Comparison of ENCODE assay signal across 15 cellular contexts in the genomic region with DNA sequence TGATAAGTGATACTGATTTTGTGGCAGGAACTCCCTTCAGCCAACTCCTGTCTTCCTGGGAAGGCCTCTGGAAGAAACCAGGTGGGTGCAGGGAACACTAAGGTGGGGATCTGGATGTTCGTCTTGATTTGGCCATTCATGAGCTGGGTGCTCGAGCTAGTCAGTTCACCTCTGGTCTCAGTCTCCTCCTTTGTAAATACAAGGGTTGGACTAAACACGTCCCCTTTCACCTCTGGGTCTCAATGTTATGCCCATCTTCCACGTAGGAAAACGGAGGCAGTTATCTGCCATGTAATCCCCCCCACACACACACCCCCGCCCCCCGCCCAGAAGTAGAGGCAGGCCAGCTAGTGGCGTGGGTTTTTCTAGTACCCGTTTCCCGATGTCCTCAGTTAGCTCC. TPM values are rescaled to one million over a fixed set of nuclear protein-coding genes. Genes with fewer than 3 reads are reported as not detected.
DNase-seq lines count a peak whose midpoint lies in the region; ATAC-seq and TF ChIP-seq lines count a peak whose summit lies in the region.
"Had no signal": no experiment of that assay in that cellular context is flagged by ENCODE, and none has a peak within 500 bp of the region (broad histone marks: within the 10 kb centered on the region; RNA-seq: fewer than 3 reads in every experiment).

No MANE protein-coding gene starts in this region.

- no peak for ATAC-seq in central memory CD8-positive, alpha-beta T cell (replicated peaks; ENCODE audit: extremely low read depth, poor library complexity, severe bottlenecking)
- ATAC-seq in SK-N-SH treated with all-trans-retinoic acid at 6 μM for 48 hours = no peak

- H3K27ac Mint-ChIP-seq in activated naive CD4-positive, alpha-beta T cell treated with anti-CD3 and anti-CD28 coated beads for 36 hours = peak overlapping the region; percentile 73
- no peak overlapping the region for H3K27ac Mint-ChIP-seq in central memory CD8-positive, alpha-beta T cell (ENCODE audit: low read depth)
- peak overlapping the region; percentile 83 for H3K27ac Mint-ChIP-seq in progenitor cell of endocrine pancreas

- no peak for DNase-seq in activated naive CD4-positive, alpha-beta T cell treated with anti-CD3 and anti-CD28 coated beads for 36 hours
- DNase-seq in activated naive CD4-positive, alpha-beta T cell treated with anti-CD3 and anti-CD28 coated beads, Interleukin-2, amount 50 U/mL, for 16 hours = no peak
- DNase-seq in HT-29 (ENCODE audit: low spot score) = peak; percentile 12
- DNase-seq in central memory CD8-positive, alpha-beta T cell (ENCODE audit: low spot score in 2 of 2) = no peak
- DNase-seq in progenitor cell of endocrine pancreas (ENCODE audit: low spot score, unreplicated experiment) = no peak
- no peak for DNase-seq in NCI-H1417 (lab: John Stamatoyannopoulos, UW)
- no peak for DNase-seq in SKM-1 treated with dmso at 0.1 percent for 144 hours (lab: John Stamatoyannopoulos, UW; ENCODE audit: unreplicated experiment)
- DNase-seq: AML-193; GOT3; stimulated activated CD4-positive, alpha-beta T cell treated with anti-CD3 and anti-CD28 coated beads, Interleukin-4, amount 100 ng/mL, for 4 hours had no signal

- peak overlapping the region; percentile 54 for H3K4me3 Mint-ChIP-seq in activated naive CD4-positive, alpha-beta T cell treated with anti-CD3 and anti-CD28 coated beads for 36 hours
- H3K4me3 Mint-ChIP-seq in central memory CD8-positive, alpha-beta T cell = peak overlapping the region; percentile 79
- peak overlapping the region; percentile 73 for H3K4me3 Mint-ChIP-seq in progenitor cell of endocrine pancreas (ENCODE audit: low read depth)

- TF ChIP-seq CTCF in progenitor cell of endocrine pancreas (IDR thresholded peaks at IDR 0.05; ENCODE audit: unreplicated experiment) = no peak

- H3K9me3 Mint-ChIP-seq in activated naive CD4-positive, alpha-beta T cell treated with anti-CD3 and anti-CD28 coated beads for 36 hours = no peaks in the 10 kb centered on the region
- H3K9me3 Mint-ChIP-seq in central memory CD8-positive, alpha-beta T cell = no peaks in the 10 kb centered on the region
- H3K9me3 Mint-ChIP-seq in progenitor cell of endocrine pancreas (ENCODE audit: low read depth) = peaks cover 17% of the 10 kb centered on the region

- intact Hi-C loops in activated naive CD4-positive, alpha-beta T cell treated with anti-CD3 and anti-CD28 coated beads for 36 hours (cut with micrococcal nuclease) = loop anchor here (10.0 kb wide), 1 partner anchor 941 kb away; a partner anchor contains a TSS

- CTCF ChIA-PET in activated naive CD4-positive, alpha-beta T cell treated with anti-CD3 and anti-CD28 coated beads for 36 hours (lab: Charles Lee) = no interaction called here

- H3K36me3 Mint-ChIP-seq in activated naive CD4-positive, alpha-beta T cell treated with anti-CD3 and anti-CD28 coated beads for 36 hours (ENCODE audit: low read depth) = no peaks in the 10 kb centered on the region
- H3K36me3 Mint-ChIP-seq in central memory CD8-positive, alpha-beta T cell (ENCODE audit: insufficient read depth) = peaks cover 24% of the 10 kb centered on the region
- H3K36me3 Mint-ChIP-seq in progenitor cell of endocrine pancreas (ENCODE audit: insufficient read depth) = no peaks in the 10 kb centered on the region

- peaks cover 8% of the 10 kb centered on the region for H3K4me1 Mint-ChIP-seq in activated naive CD4-positive, alpha-beta T cell treated with anti-CD3 and anti-CD28 coated beads for 36 hours (ENCODE audit: low read depth)
- H3K4me1 Mint-ChIP-seq in central memory CD8-positive, alpha-beta T cell = peaks cover 4% of the 10 kb centered on the region
- H3K4me1 Mint-ChIP-seq in progenitor cell of endocrine pancreas (ENCODE audit: low read depth) = peaks cover 1% of the 10 kb centered on the region

- no peaks in the 10 kb centered on the region for H3K27me3 Mint-ChIP-seq in activated naive CD4-positive, alpha-beta T cell treated with anti-CD3 and anti-CD28 coated beads for 36 hours (ENCODE audit: low read depth)
- H3K27me3 Mint-ChIP-seq in central memory CD8-positive, alpha-beta T cell = no peaks in the 10 kb centered on the region
- no peaks in the 10 kb centered on the region for H3K27me3 Mint-ChIP-seq in progenitor cell of endocrine pancreas

TF ChIP-seq in SK-N-SH treated with all-trans-retinoic acid at 6 μM for 48 hours, 23 proteins besides CTCF, POLR2A, EP300 and RAD21 (continues in another document):
- TF ChIP-seq, protein P1, sequence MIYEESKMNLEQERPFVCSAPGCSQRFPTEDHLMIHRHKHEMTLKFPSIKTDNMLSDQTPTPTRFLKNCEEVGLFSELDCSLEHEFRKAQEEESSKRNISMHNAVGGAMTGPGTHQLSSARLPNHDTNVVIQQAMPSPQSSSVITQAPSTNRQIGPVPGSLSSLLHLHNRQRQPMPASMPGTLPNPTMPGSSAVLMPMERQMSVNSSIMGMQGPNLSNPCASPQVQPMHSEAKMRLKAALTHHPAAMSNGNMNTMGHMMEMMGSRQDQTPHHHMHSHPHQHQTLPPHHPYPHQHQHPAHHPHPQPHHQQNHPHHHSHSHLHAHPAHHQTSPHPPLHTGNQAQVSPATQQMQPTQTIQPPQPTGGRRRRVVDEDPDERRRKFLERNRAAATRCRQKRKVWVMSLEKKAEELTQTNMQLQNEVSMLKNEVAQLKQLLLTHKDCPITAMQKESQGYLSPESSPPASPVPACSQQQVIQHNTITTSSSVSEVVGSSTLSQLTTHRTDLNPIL (CRISPR knock-in tag; IDR thresholded peaks at IDR 0.05; ENCODE audit: low read depth) = no peak
- TF ChIP-seq ZC3H10 (CRISPR knock-in tag; IDR thresholded peaks at IDR 0.05) = no peak
- TF ChIP-seq, protein P2, sequence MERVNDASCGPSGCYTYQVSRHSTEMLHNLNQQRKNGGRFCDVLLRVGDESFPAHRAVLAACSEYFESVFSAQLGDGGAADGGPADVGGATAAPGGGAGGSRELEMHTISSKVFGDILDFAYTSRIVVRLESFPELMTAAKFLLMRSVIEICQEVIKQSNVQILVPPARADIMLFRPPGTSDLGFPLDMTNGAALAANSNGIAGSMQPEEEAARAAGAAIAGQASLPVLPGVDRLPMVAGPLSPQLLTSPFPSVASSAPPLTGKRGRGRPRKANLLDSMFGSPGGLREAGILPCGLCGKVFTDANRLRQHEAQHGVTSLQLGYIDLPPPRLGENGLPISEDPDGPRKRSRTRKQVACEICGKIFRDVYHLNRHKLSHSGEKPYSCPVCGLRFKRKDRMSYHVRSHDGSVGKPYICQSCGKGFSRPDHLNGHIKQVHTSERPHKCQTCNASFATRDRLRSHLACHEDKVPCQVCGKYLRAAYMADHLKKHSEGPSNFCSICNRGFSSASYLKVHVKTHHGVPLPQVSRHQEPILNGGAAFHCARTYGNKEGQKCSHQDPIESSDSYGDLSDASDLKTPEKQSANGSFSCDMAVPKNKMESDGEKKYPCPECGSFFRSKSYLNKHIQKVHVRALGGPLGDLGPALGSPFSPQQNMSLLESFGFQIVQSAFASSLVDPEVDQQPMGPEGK (CRISPR knock-in tag; IDR thresholded peaks at IDR 0.05; ENCODE audit: borderline replicate concordance) = no peak
- TF ChIP-seq, protein P3, sequence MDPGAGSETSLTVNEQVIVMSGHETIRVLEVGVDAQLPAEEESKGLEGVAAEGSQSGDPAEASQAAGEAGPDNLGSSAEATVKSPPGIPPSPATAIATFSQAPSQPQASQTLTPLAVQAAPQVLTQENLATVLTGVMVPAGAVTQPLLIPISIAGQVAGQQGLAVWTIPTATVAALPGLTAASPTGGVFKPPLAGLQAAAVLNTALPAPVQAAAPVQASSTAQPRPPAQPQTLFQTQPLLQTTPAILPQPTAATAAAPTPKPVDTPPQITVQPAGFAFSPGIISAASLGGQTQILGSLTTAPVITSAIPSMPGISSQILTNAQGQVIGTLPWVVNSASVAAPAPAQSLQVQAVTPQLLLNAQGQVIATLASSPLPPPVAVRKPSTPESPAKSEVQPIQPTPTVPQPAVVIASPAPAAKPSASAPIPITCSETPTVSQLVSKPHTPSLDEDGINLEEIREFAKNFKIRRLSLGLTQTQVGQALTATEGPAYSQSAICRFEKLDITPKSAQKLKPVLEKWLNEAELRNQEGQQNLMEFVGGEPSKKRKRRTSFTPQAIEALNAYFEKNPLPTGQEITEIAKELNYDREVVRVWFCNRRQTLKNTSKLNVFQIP (CRISPR knock-in tag; IDR thresholded peaks at IDR 0.05; ENCODE audit: borderline replicate concordance, low read depth) = no peak
- TF ChIP-seq CSDC2 (CRISPR knock-in tag; IDR thresholded peaks at IDR 0.05) = no peak
- TF ChIP-seq ZNF70 (CRISPR knock-in tag; IDR thresholded peaks at IDR 0.05) = no peak
- TF ChIP-seq OSR1 (CRISPR knock-in tag; IDR thresholded peaks at IDR 0.05) = no peak
- TF ChIP-seq, protein P4, sequence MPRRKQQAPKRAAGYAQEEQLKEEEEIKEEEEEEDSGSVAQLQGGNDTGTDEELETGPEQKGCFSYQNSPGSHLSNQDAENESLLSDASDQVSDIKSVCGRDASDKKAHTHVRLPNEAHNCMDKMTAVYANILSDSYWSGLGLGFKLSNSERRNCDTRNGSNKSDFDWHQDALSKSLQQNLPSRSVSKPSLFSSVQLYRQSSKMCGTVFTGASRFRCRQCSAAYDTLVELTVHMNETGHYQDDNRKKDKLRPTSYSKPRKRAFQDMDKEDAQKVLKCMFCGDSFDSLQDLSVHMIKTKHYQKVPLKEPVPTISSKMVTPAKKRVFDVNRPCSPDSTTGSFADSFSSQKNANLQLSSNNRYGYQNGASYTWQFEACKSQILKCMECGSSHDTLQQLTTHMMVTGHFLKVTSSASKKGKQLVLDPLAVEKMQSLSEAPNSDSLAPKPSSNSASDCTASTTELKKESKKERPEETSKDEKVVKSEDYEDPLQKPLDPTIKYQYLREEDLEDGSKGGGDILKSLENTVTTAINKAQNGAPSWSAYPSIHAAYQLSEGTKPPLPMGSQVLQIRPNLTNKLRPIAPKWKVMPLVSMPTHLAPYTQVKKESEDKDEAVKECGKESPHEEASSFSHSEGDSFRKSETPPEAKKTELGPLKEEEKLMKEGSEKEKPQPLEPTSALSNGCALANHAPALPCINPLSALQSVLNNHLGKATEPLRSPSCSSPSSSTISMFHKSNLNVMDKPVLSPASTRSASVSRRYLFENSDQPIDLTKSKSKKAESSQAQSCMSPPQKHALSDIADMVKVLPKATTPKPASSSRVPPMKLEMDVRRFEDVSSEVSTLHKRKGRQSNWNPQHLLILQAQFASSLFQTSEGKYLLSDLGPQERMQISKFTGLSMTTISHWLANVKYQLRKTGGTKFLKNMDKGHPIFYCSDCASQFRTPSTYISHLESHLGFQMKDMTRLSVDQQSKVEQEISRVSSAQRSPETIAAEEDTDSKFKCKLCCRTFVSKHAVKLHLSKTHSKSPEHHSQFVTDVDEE (CRISPR knock-in tag; IDR thresholded peaks at IDR 0.05) = no peak
- no peak for TF ChIP-seq RARB (CRISPR knock-in tag; IDR thresholded peaks at IDR 0.05)
- TF ChIP-seq ARNTL (CRISPR knock-in tag; IDR thresholded peaks at IDR 0.05; ENCODE audit: borderline replicate concordance, low read depth) = no peak

RNA-seq across cellular contexts. Expression of a gene that starts 4.1 kb away (rescaled TPM):
- not detected for total RNA-seq in activated naive CD4-positive, alpha-beta T cell treated with anti-CD3 and anti-CD28 coated beads for 36 hours
- not detected in 2 replicates for total RNA-seq in HT-29 (2014; rRNA removed; shearing (Covaris generic))
- total RNA-seq in progenitor cell of endocrine pancreas = not detected in 2 replicates
- total RNA-seq: epithelial cell of proximal tubule, glomerular endothelial cell, ovary, ureter had no signal

RNA-seq across cellular contexts. Expression of a gene that starts 31.4 kb away (rescaled TPM):
- total RNA-seq in activated naive CD4-positive, alpha-beta T cell treated with anti-CD3 and anti-CD28 coated beads for 36 hours = under 1 TPM; 0.30 to 0.60 TPM
- total RNA-seq in HT-29 (2014; rRNA removed; shearing (Covaris generic)) = not detected in 2 replicates
- total RNA-seq in progenitor cell of endocrine pancreas = 0.58 and 1.1 TPM in 2 replicates
- total RNA-seq: epithelial cell of proximal tubule, glomerular endothelial cell had no signal
